ENCODE assay signal across 8 cellular contexts in genomic region chr16:57167951-57168350, GRCh38. TPM values are rescaled to one million over a fixed set of nuclear protein-coding genes. Genes with fewer than 3 reads are reported as not detected.
DNase-seq lines count a peak whose midpoint lies in the region; ATAC-seq, FAIRE-seq and TF ChIP-seq lines count a peak whose summit lies in the region.

No MANE protein-coding gene starts in this region.

- no peak for DNase-seq in activated naive CD4-positive, alpha-beta T cell treated with anti-CD3 and anti-CD28 coated beads, Interleukin-2, amount 50 U/mL, for 72 hours (ENCODE audit: low spot score in 2 of 2)
- DNase-seq in activated naive CD4-positive, alpha-beta T cell treated with anti-CD3 and anti-CD28 coated beads, Interleukin-2, amount 50 U/mL, for 16 hours, result no peak
- DNase-seq in MM.1S, result peak; percentile 69
- DNase-seq in activated naive CD8-positive, alpha-beta T cell treated with anti-CD3 and anti-CD28 coated beads, Interleukin-2, amount 50 U/mL, for 24 hours, result no peak
- no peak for DNase-seq in left ventricle myocardium inferior
- peak; percentile 51 for DNase-seq in small intestine

- no peaks in the 10 kb centered on the region for H3K79me2 ChIP-seq in MM.1S (ENCODE audit: low read length)

- H3K9me3 ChIP-seq in MM.1S (replicated peaks; ENCODE audit: insufficient read depth, low read length), result no peaks in the 10 kb centered on the region
- H3K9me3 ChIP-seq in left ventricle myocardium inferior (replicated peaks), result no peaks in the 10 kb centered on the region
- no peaks in the 10 kb centered on the region for H3K9me3 ChIP-seq in small intestine (ENCODE audit: control insufficient read depth, low read depth)

- H3K4me1 ChIP-seq in MM.1S (ENCODE audit: low read length), result no peaks in the 10 kb centered on the region
- H3K4me1 ChIP-seq in left ventricle myocardium inferior, result peaks cover 22% of the 10 kb centered on the region
- H3K4me1 ChIP-seq in small intestine (ENCODE audit: control insufficient read depth in 2 of 2, insufficient read depth in 1 of 2, low read depth in 1 of 2, low read length in 1 of 2), result no peaks in the 10 kb centered on the region

- 13 to 20% (median 17%) methylated on average over 4 of the region's 4 CpGs for WGBS in small intestine, 3 donors

- H4K20me1 ChIP-seq in MM.1S (ENCODE audit: insufficient read depth, low read length), result no peaks in the 10 kb centered on the region

- H3K27ac Mint-ChIP-seq in activated naive CD4-positive, alpha-beta T cell treated with anti-CD3 and anti-CD28 coated beads, Interleukin-2, amount 50 U/mL, for 72 hours, result no peak overlapping the region
- H3K27ac Mint-ChIP-seq in activated naive CD8-positive, alpha-beta T cell treated with anti-CD3 and anti-CD28 coated beads, Interleukin-2, amount 50 U/mL, for 24 hours, result no peak overlapping the region

- H3K4me3 ChIP-seq in MM.1S (ENCODE audit: low read length) (no peak overlapping the region), left ventricle myocardium inferior (no peak overlapping the region), small intestine (ENCODE audit: low read depth in 1 of 2, low read length in 2 of 2) (no peak overlapping the region)

- no peaks in the 10 kb centered on the region for H3K9me2 ChIP-seq in MM.1S (replicated peaks; ENCODE audit: insufficient read depth, low read length)

- peaks cover 9% of the 10 kb centered on the region for H3K36me3 ChIP-seq in MM.1S (replicated peaks; ENCODE audit: insufficient read depth, low read length)
- H3K36me3 ChIP-seq in left ventricle myocardium inferior, result peaks cover 77% of the 10 kb centered on the region
- peaks cover 8 to 27% of the 10 kb centered on the region in 2 donors for H3K36me3 ChIP-seq in small intestine (ENCODE audit: control insufficient read depth in 2 of 2, insufficient read depth in 2 of 2, low read length in 2 of 2)

- intact Hi-C loops in left ventricle myocardium inferior (cut with micrococcal nuclease), result loop anchor here (5.0 kb wide), 1 partner anchor 86 kb away; no protein-coding TSS in a partner anchor

- no peaks in the 10 kb centered on the region; the same call in 1 of the 2 replicates for H3F3A ChIP-seq in MM.1S (ENCODE audit: insufficient read depth, low read length)

- H3K9me3 Mint-ChIP-seq in activated naive CD4-positive, alpha-beta T cell treated with anti-CD3 and anti-CD28 coated beads, Interleukin-2, amount 50 U/mL, for 72 hours, result no peaks in the 10 kb centered on the region
- H3K9me3 Mint-ChIP-seq in activated naive CD8-positive, alpha-beta T cell treated with anti-CD3 and anti-CD28 coated beads, Interleukin-2, amount 50 U/mL, for 24 hours, result no peaks in the 10 kb centered on the region

- H3K27ac ChIP-seq in MM.1S (ENCODE audit: low read length) (no peak overlapping the region), left ventricle myocardium inferior (replicated peaks) (peak overlapping the region; percentile 40), small intestine (ENCODE audit: low read depth in 1 of 2, low read length in 1 of 2) (no peak overlapping the region)

- no peak for FAIRE-seq in small intestine (lab: Jason Lieb, UNC)

- no peak overlapping the region for H3K4me2 ChIP-seq in MM.1S (ENCODE audit: low read depth, low read length)

- peak; percentile 51 to 75 for ATAC-seq in activated naive CD4-positive, alpha-beta T cell treated with anti-CD3 and anti-CD28 coated beads, Interleukin-2, amount 50 U/mL, for 72 hours
- ATAC-seq in activated naive CD8-positive, alpha-beta T cell treated with anti-CD3 and anti-CD28 coated beads, Interleukin-2, amount 50 U/mL, for 24 hours, result peak; percentile 49
- ATAC-seq in HG02852 (IDR thresholded peaks at IDR 0.05; ENCODE audit: unreplicated experiment), result no peak
- no peak for ATAC-seq in HG03460 (IDR thresholded peaks at IDR 0.05; ENCODE audit: unreplicated experiment)

- no peaks in the 10 kb centered on the region for H3K27me3 Mint-ChIP-seq in activated naive CD8-positive, alpha-beta T cell treated with anti-CD3 and anti-CD28 coated beads, Interleukin-2, amount 50 U/mL, for 24 hours

- H2AFZ ChIP-seq in MM.1S (ENCODE audit: low read length), result no peak overlapping the region

- H3K4me1 Mint-ChIP-seq in activated naive CD8-positive, alpha-beta T cell treated with anti-CD3 and anti-CD28 coated beads, Interleukin-2, amount 50 U/mL, for 24 hours, result no peaks in the 10 kb centered on the region

- TF ChIP-seq CTCF in MM.1S (IDR thresholded peaks at IDR 0.05; ENCODE audit: low read length), result peak; percentile 71
- TF ChIP-seq CTCF in left ventricle myocardium inferior (IDR thresholded peaks at IDR 0.05; ENCODE audit: borderline replicate concordance), result peak; percentile 73

- no peak overlapping the region for H3K9ac ChIP-seq in MM.1S (ENCODE audit: low read length)

- H3K27me3 ChIP-seq in MM.1S (replicated peaks; ENCODE audit: insufficient read depth, low read length) (no peaks in the 10 kb centered on the region), left ventricle myocardium inferior (ENCODE audit: low read depth) (no peaks in the 10 kb centered on the region), small intestine (ENCODE audit: control insufficient read depth in 2 of 2, insufficient read depth in 2 of 2, low read length in 2 of 2) (no peaks in the 10 kb centered on the region)

- no peak overlapping the region for H3K4me3 Mint-ChIP-seq in activated naive CD8-positive, alpha-beta T cell treated with anti-CD3 and anti-CD28 coated beads, Interleukin-2, amount 50 U/mL, for 24 hours

- H3K36me3 Mint-ChIP-seq in activated naive CD4-positive, alpha-beta T cell treated with anti-CD3 and anti-CD28 coated beads, Interleukin-2, amount 50 U/mL, for 72 hours, result peaks cover 4 to 25% of the 10 kb centered on the region in 2 donors
- peaks cover 46% of the 10 kb centered on the region for H3K36me3 Mint-ChIP-seq in activated naive CD8-positive, alpha-beta T cell treated with anti-CD3 and anti-CD28 coated beads, Interleukin-2, amount 50 U/mL, for 24 hours (ENCODE audit: low read depth)

RNA-seq across cellular contexts. Expression of gene PSME3IP1, which starts 17.9 kb away (rescaled TPM):
- total RNA-seq in activated naive CD4-positive, alpha-beta T cell treated with anti-CD3 and anti-CD28 coated beads, Interleukin-2, amount 50 U/mL, for 72 hours, result 100 to 1,000 TPM; 113 to 115 TPM
- total RNA-seq in left ventricle myocardium inferior, result 56.3 TPM
- 10 to 100 TPM; 60.8 to 79.8 (median 61.3) TPM for polyA plus RNA-seq in small intestine

RNA-seq across cellular contexts. Expression of gene RSPRY1, which starts 18.2 kb away (rescaled TPM):
- 10 to 100 TPM; 37.2 to 38.6 TPM for total RNA-seq in activated naive CD4-positive, alpha-beta T cell treated with anti-CD3 and anti-CD28 coated beads, Interleukin-2, amount 50 U/mL, for 72 hours
- 14.0 TPM for total RNA-seq in left ventricle myocardium inferior
- 10 to 100 TPM; 12.4 to 17.4 (median 17.0) TPM for polyA plus RNA-seq in small intestine

Comparison
In these comparisons a context has a peak if more than half of its experiments do, and no peak if none do; other contexts are left out.
1. ATAC-seq: peak in activated naive CD4-positive, alpha-beta T cell treated with anti-CD3 and anti-CD28 coated beads, Interleukin-2, amount 50 U/mL, for 72 hours (2 of 2) and activated naive CD8-positive, alpha-beta T cell treated with anti-CD3 and anti-CD28 coated beads, Interleukin-2, amount 50 U/mL, for 24 hours (single experiment); none in HG02852 (single experiment) and HG03460 (single experiment).
2. DNase-seq: peak in MM.1S (single experiment) and small intestine (single experiment); none in activated naive CD4-positive, alpha-beta T cell treated with anti-CD3 and anti-CD28 coated beads, Interleukin-2, amount 50 U/mL, for 72 hours (0 of 2), activated naive CD4-positive, alpha-beta T cell treated with anti-CD3 and anti-CD28 coated beads, Interleukin-2, amount 50 U/mL, for 16 hours (single experiment), activated naive CD8-positive, alpha-beta T cell treated with anti-CD3 and anti-CD28 coated beads, Interleukin-2, amount 50 U/mL, for 24 hours (single experiment) and left ventricle myocardium inferior (single experiment).